8 cellular contexts compared by ENCODE assay signal in the genomic region with DNA sequence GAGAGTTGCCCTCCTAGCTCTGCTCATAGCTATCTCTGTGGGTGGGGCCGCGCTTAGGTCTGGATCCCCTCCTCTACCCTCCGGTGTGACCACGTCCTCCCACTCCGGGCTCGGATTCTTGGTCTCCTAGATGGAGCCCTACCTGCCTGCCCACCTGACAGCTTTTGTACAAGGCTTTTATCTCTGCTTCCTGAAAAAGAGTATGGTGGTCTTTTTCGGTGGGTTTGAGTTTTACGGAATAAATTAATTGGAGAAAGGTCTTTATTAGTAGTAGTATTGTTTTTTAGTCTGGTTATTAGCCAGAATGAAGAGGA.
DNase-seq lines count a peak whose midpoint lies in the region; ATAC-seq and TF ChIP-seq lines count a peak whose summit lies in the region.

No MANE protein-coding gene starts in this region.

- TF ChIP-seq CTCF in GM12875 (IDR thresholded peaks at IDR 0.05; ENCODE audit: borderline replicate concordance, insufficient read depth, low read depth, low read length) = no peak

- in situ Hi-C loops in ACHN (cut with HindIII; ENCODE audit: low pct_ligation_motif_present, low pct_unique_long_range_greater_than_20kb, low sequenced_read_pairs) = no loop called here

- peak overlapping the region; percentile 70 for H3K9ac ChIP-seq in muscle layer of colon (ENCODE audit: low read length)

- no peaks in the 10 kb centered on the region for H3K9me3 ChIP-seq in muscle layer of colon (ENCODE audit: low read length)

- H3K4me3 ChIP-seq in GM12875 (ENCODE audit: low read depth, low read length) (peak overlapping the region; percentile 68), muscle layer of colon (ENCODE audit: low read depth in 1 of 2, low read length in 2 of 2) (peak overlapping the region; percentile 83 to 96)

- peak; percentile 72 for DNase-seq in ACHN
- peak; percentile 57 for DNase-seq in NCI-H526 treated with DMSO at 0.1 percent for 48 hours (lab: John Stamatoyannopoulos, UW)
- DNase-seq in central memory CD4-positive, alpha-beta T cell = no peak

- H3K27ac ChIP-seq in cingulate gyrus (ENCODE audit: low read depth, low read length) (peak overlapping the region; percentile 70), muscle layer of colon (ENCODE audit: low read depth, low read length) (peak overlapping the region; percentile 93)

- H3K27me3 ChIP-seq in muscle layer of colon (ENCODE audit: control insufficient read depth in 1 of 2, insufficient read depth in 2 of 2, low read length in 2 of 2) = no peaks in the 10 kb centered on the region

- ATAC-seq in GM18498 (IDR thresholded peaks at IDR 0.05; ENCODE audit: unreplicated experiment) (no peak), GM19328 (IDR thresholded peaks at IDR 0.05; ENCODE audit: unreplicated experiment) (no peak)

- peaks cover 14% of the 10 kb centered on the region for H3K4me1 ChIP-seq in muscle layer of colon (ENCODE audit: insufficient read depth, low read length)

- H3K36me3 ChIP-seq in muscle layer of colon (ENCODE audit: insufficient read depth, low read length) = no peaks in the 10 kb centered on the region
